11 cellular contexts compared by ENCODE assay signal in genomic region chr15:92979011-92979701, GRCh38.
DNase-seq lines count a peak whose midpoint lies in the region; ATAC-seq, FAIRE-seq and TF ChIP-seq lines count a peak whose summit lies in the region.
"Had no signal": no experiment of that assay in that cellular context is flagged by ENCODE, and none has a peak within 500 bp of the region (broad histone marks: within the 10 kb centered on the region; RNA-seq: fewer than 3 reads in every experiment).

No MANE protein-coding gene starts in this region.

- H3K9me3 ChIP-seq in GM12878 (replicated peaks; ENCODE audit: control insufficient read depth, insufficient read depth, low read length) (no peaks in the 10 kb centered on the region), muscle layer of colon (ENCODE audit: low read length) (no peaks in the 10 kb centered on the region), tibial artery (no peaks in the 10 kb centered on the region), ascending aorta (no peaks in the 10 kb centered on the region)
- H3K9me3 ChIP-seq: upper lobe of left lung had no signal

- peaks cover 23% of the 10 kb centered on the region for H3K4me1 Mint-ChIP-seq in Calu3 (ENCODE audit: low read depth, unreplicated experiment)

- DNase-seq in Calu3 (peak; percentile 19), GM12878 (ENCODE audit: low read depth, low spot score) (peak; percentile 9), tibial artery (no peak), ascending aorta (ENCODE audit: low spot score in 2 of 2) (no peak), NCI-H526 treated with DMSO at 0.1 percent for 48 hours (lab: John Stamatoyannopoulos, UW) (no peak)
- DNase-seq: central memory CD4-positive, alpha-beta T cell; left cardiac atrium; upper lobe of left lung had no signal

- POLR2A ChIA-PET in GM12878 (lab: Charles Lee): interaction anchor here (0.6 to 0.7 kb wide), 5 partner anchors 10 to 1194 kb away, joined by 3 to 4 read pairs (median 4); no protein-coding TSS in a partner anchor

- H3K27me3 ChIP-seq in GM12878 (replicated peaks in 1 of 2; ENCODE audit: control insufficient read depth in 2 of 2, insufficient read depth in 2 of 2, low read length in 1 of 2) (no peaks in the 10 kb centered on the region), muscle layer of colon (ENCODE audit: control insufficient read depth in 1 of 2, insufficient read depth in 2 of 2, low read length in 2 of 2) (no peaks in the 10 kb centered on the region), tibial artery (no peaks in the 10 kb centered on the region), ascending aorta (no peaks in the 10 kb centered on the region)
- H3K27me3 ChIP-seq: upper lobe of left lung had no signal

- intact Hi-C loops in Calu3 (cut with micrococcal nuclease; ENCODE audit: unreplicated experiment): loop anchor here (5.0 kb wide), 1 partner anchor 37 kb away; no protein-coding TSS in a partner anchor
- intact Hi-C loops in GM12878 (cut with micrococcal nuclease; ENCODE audit: unreplicated experiment): no loop called here
- intact Hi-C loops in tibial artery (cut with DNase I; ENCODE audit: low total_unique reads): no loop called here
- intact Hi-C loops in ascending aorta (cut with DNase I): no loop called here

- no peak overlapping the region for H3K4me2 ChIP-seq in GM12878 (ENCODE audit: control insufficient read depth, insufficient read depth)

- no peak for TF ChIP-seq POLR2A in GM12878 (IDR thresholded peaks at IDR 0.05; ENCODE audit: low read depth, low read length)

- H3K4me3 Mint-ChIP-seq in Calu3 (ENCODE audit: low read depth, unreplicated experiment): no peak overlapping the region

- 96% methylated on average over 5 of the region's 5 CpGs for WGBS in GM12878 (ENCODE audit: insufficient coverage, insufficient replicate concordance, low lambda C conversion rate, missing lambda C conversion rate)

- H3K27me3 Mint-ChIP-seq in Calu3 (ENCODE audit: unreplicated experiment): no peaks in the 10 kb centered on the region

- TF ChIP-seq RAD21 in GM12878 (IDR thresholded peaks at IDR 0.05; ENCODE audit: insufficient read depth, low read depth, low read length): no peak

- SMC1A ChIA-PET in GM12878 (lab: Charles Lee; ENCODE audit: uncharacterized antibody, unreplicated experiment): interaction anchor here (0.7 to 1.8 kb wide), 4 partner anchors 9 to 182 kb away, joined by 3 to 7 read pairs (median 3); no protein-coding TSS in a partner anchor

- BruUV-seq in Calu3 (replicated peaks; lab: Mats Ljungman, UMichigan) (no TSS peak), GM12878 (replicated peaks; lab: Mats Ljungman, UMichigan) (no TSS peak)

- FAIRE-seq in GM12878 (lab: Jason Lieb, UNC): no peak

- CTCF ChIA-PET in Calu3 (lab: Charles Lee): no interaction called here
- CTCF ChIA-PET in GM12878 (lab: Yijun Ruan, JAX): interaction anchor here (1.1 to 3.0 kb wide), 5 partner anchors 9 to 182 kb away, joined by 3 to 13 read pairs (median 7); no protein-coding TSS in a partner anchor

- H3K36me3 ChIP-seq in GM12878 (ENCODE audit: control insufficient read depth in 2 of 2, insufficient read depth in 2 of 2, low read length in 1 of 2): peaks cover 18 to 56% of the 10 kb centered on the region in 2 experiments
- peaks cover 66% of the 10 kb centered on the region for H3K36me3 ChIP-seq in muscle layer of colon (ENCODE audit: insufficient read depth, low read length)
- H3K36me3 ChIP-seq in tibial artery: peaks cover 79 to 95% (median 85%) of the 10 kb centered on the region in 3 donors
- H3K36me3 ChIP-seq in ascending aorta: peaks cover 77 to 95% of the 10 kb centered on the region in 2 donors

- no peak overlapping the region for H3K4me3 ChIP-seq in GM12878
- no peak overlapping the region for H3K4me3 ChIP-seq in muscle layer of colon (ENCODE audit: low read depth in 1 of 2, low read length in 2 of 2)
- H3K4me3 ChIP-seq in tibial artery: no peak overlapping the region
- H3K4me3 ChIP-seq in ascending aorta: no peak overlapping the region
- H3K4me3 ChIP-seq: upper lobe of left lung had no signal

- RAD21 ChIA-PET in GM12878 (lab: Charles Lee; ENCODE audit: unreplicated experiment): interaction anchor here (2.0 kb wide), 1 partner anchor 182 kb away, joined by 7 read pairs; no protein-coding TSS in a partner anchor

- H3K9ac ChIP-seq in GM12878 (ENCODE audit: control insufficient read depth, insufficient read depth, low read length) (no peak overlapping the region), muscle layer of colon (ENCODE audit: low read length) (no peak overlapping the region)

- ATAC-seq in HG03432 (IDR thresholded peaks at IDR 0.05; ENCODE audit: unreplicated experiment): peak; percentile 60
- ATAC-seq in GM12878: peak; percentile 54
- ATAC-seq in HG02981 (IDR thresholded peaks at IDR 0.05; ENCODE audit: unreplicated experiment): no peak

- no peaks in the 10 kb centered on the region for H3K9me3 Mint-ChIP-seq in Calu3 (ENCODE audit: low read depth, unreplicated experiment)

- H4K20me1 ChIP-seq in GM12878 (ENCODE audit: control insufficient read depth, insufficient read depth): no peaks in the 10 kb centered on the region

- H2AFZ ChIP-seq in GM12878 (ENCODE audit: control insufficient read depth, low read depth, low read length): no peak overlapping the region

- in situ Hi-C loops in GM12878 (cut with MboI): loop anchor here (5.0 to 25.0 kb wide), 2 partner anchors 37 to 1992 kb away; partner anchors contain the start of gene PRC1

- peak overlapping the region; percentile 48 for H3K27ac Mint-ChIP-seq in Calu3 (ENCODE audit: unreplicated experiment)

- TF ChIP-seq CTCF in Calu3 (IDR thresholded peaks at IDR 0.05; ENCODE audit: unreplicated experiment) (no peak), GM12878 (IDR thresholded peaks at IDR 0.05 in 2 of 3, conservative IDR thresholded peaks at IDR 0.05 in 1 of 3; ENCODE audit: control insufficient read depth in 2 of 3, extremely low read depth in 1 of 3, insufficient read depth in 1 of 3, low read depth in 3 of 3, low read length in 3 of 3) (no peak), tibial artery (IDR thresholded peaks at IDR 0.05) (no peak), ascending aorta (IDR thresholded peaks at IDR 0.05) (no peak)

- H3K4me1 ChIP-seq in GM12878 (ENCODE audit: control insufficient read depth, insufficient read depth, low read length) (no peaks in the 10 kb centered on the region), muscle layer of colon (ENCODE audit: insufficient read depth, low read length) (peaks cover 35% of the 10 kb centered on the region), tibial artery (peaks cover 0 to 6% (median 0%) of the 10 kb centered on the region in 4 donors), ascending aorta (no peaks in the 10 kb centered on the region)

- H3K36me3 Mint-ChIP-seq in Calu3 (ENCODE audit: insufficient read depth, unreplicated experiment): peaks cover 60% of the 10 kb centered on the region

- no peak overlapping the region for H3K27ac ChIP-seq in GM12878 (ENCODE audit: control insufficient read depth, insufficient read depth)
- peak overlapping the region; percentile 4 for H3K27ac ChIP-seq in muscle layer of colon (ENCODE audit: low read depth, low read length)
- H3K27ac ChIP-seq in tibial artery: no peak overlapping the region
- H3K27ac ChIP-seq in ascending aorta: no peak overlapping the region
- H3K27ac ChIP-seq: upper lobe of left lung had no signal

- TF ChIP-seq EP300 in GM12878 (IDR thresholded peaks at IDR 0.05; ENCODE audit: borderline replicate concordance in 1 of 2, control insufficient read depth in 1 of 2, low read depth in 2 of 2, low read length in 2 of 2): no peak

- no peaks in the 10 kb centered on the region for H3K79me2 ChIP-seq in GM12878 (ENCODE audit: control insufficient read depth, insufficient read depth, low read length)

TF ChIP-seq in GM12878, 131 proteins besides CTCF, POLR2A, EP300 and RAD21:
- peak; percentile 40 to 54; a peak in 2 of 4 replicates for TF ChIP-seq IKZF2 (IDR thresholded peaks at IDR 0.05)
- peak in 1 of 2 experiments; percentile 12; a peak in 1 of 4 replicates for TF ChIP-seq BHLHE40 (IDR thresholded peaks at IDR 0.05; ENCODE audit: borderline replicate concordance in 1 of 2, low read depth in 2 of 2, low read length in 1 of 2)
- peak; percentile 32; the same call in 1 of the 2 replicates for TF ChIP-seq IKZF1 (conservative IDR thresholded peaks at IDR 0.05)
- TF ChIP-seq RUNX3 (IDR thresholded peaks at IDR 0.05; ENCODE audit: low read length): 0 out of 2 replicates have a peak, but pooled peaks have one; percentile 10
- TF ChIP-seq EED (IDR thresholded peaks at IDR 0.05; ENCODE audit: low read depth): no peak
- no peak for TF ChIP-seq KDM1A (IDR thresholded peaks at IDR 0.05; ENCODE audit: borderline replicate concordance)
- TF ChIP-seq MTA2 (IDR thresholded peaks at IDR 0.05; ENCODE audit: low read depth): 0 out of 2 replicates have a peak, but pooled peaks have one; percentile 33
TF ChIP-seq in GM12878: peak in this region for 5.

Comparison
In these comparisons a context has a peak if more than half of its experiments do, and no peak if none do; other contexts are left out.
1. DNase-seq: peak in Calu3 (single experiment) and GM12878 (single experiment); none in tibial artery (0 of 2), ascending aorta (0 of 2) and NCI-H526 treated with DMSO at 0.1 percent for 48 hours (single experiment).